ENCODE assay signal across 8 cellular contexts in genomic region chr20:34083137-34083536, GRCh38. TPM values are rescaled to one million over a fixed set of nuclear protein-coding genes. Genes with fewer than 3 reads are reported as not detected.
DNase-seq lines count a peak whose midpoint lies in the region; ATAC-seq and TF ChIP-seq lines count a peak whose summit lies in the region.

No MANE protein-coding gene starts in this region.

- peak overlapping the region; percentile 21 for H3K27ac Mint-ChIP-seq in activated T-cell treated with anti-CD3 and anti-CD28 coated beads, Interleukin-2, amount 50 U/mL, for 72 hours

- DNase-seq in activated T-cell treated with anti-CD3 and anti-CD28 coated beads, Interleukin-2, amount 50 U/mL, for 72 hours = no peak
- DNase-seq in activated T-cell treated with anti-CD3 and anti-CD28 coated beads for 4 hours (no peak), astrocyte of the spinal cord (ENCODE audit: low read depth, low spot score) (peak; percentile 89), left lung (peak; percentile 90 to 91), upper lobe of left lung (peak; percentile 74 to 94), NCI-H2171 treated with DMSO at 0.1 percent for 48 hours (lab: John Stamatoyannopoulos, UW) (no peak), NCI-H524 (lab: John Stamatoyannopoulos, UW) (no peak)

- intact Hi-C loops in left lung (cut with DNase I) = no loop called here

- TF ChIP-seq POLR2A in upper lobe of left lung (IDR thresholded peaks at IDR 0.05) = no peak

- H3K4me3 Mint-ChIP-seq in activated T-cell treated with anti-CD3 and anti-CD28 coated beads, Interleukin-2, amount 50 U/mL, for 72 hours = no peak overlapping the region

- H3K4me1 ChIP-seq in left lung (peaks cover 17 to 21% of the 10 kb centered on the region in 2 donors), upper lobe of left lung (peaks cover 5 to 22% (median 17%) of the 10 kb centered on the region in 4 donors)

- H3K4me1 Mint-ChIP-seq in activated T-cell treated with anti-CD3 and anti-CD28 coated beads, Interleukin-2, amount 50 U/mL, for 72 hours (ENCODE audit: low read depth) = peaks cover 5% of the 10 kb centered on the region

- ATAC-seq in activated T-cell treated with anti-CD3 and anti-CD28 coated beads, Interleukin-2, amount 50 U/mL, for 72 hours (replicated peaks in 1 of 2) = no peak
- ATAC-seq in left lung (peak; percentile 95), upper lobe of left lung (ENCODE audit: low FRiP score in 2 of 2) (peak; percentile 92 to 93), GM19328 (IDR thresholded peaks at IDR 0.05; ENCODE audit: unreplicated experiment) (no peak)

- H3K4me3 ChIP-seq in astrocyte of the spinal cord (ENCODE audit: low read depth, low read length) = no peak overlapping the region
- H3K4me3 ChIP-seq in left lung = no peak overlapping the region
- H3K4me3 ChIP-seq in upper lobe of left lung = no peak overlapping the region

- in situ Hi-C loops in astrocyte of the spinal cord (cut with HindIII; ENCODE audit: low sequenced_read_pairs) = no loop called here

- peak overlapping the region; percentile 50 to 65 for H3K27ac ChIP-seq in left lung
- H3K27ac ChIP-seq in upper lobe of left lung = peak overlapping the region; percentile 4 to 59 (median 30)

- TF ChIP-seq CTCF in astrocyte of the spinal cord (IDR thresholded peaks at IDR 0.05; ENCODE audit: low read depth, low read length) = peak; percentile 18
- no peak for TF ChIP-seq CTCF in left lung (IDR thresholded peaks at IDR 0.05)
- peak in 1 of 6 experiments; percentile 10 for TF ChIP-seq CTCF in upper lobe of left lung (IDR thresholded peaks at IDR 0.05)

- peaks cover 3 to 10% of the 10 kb centered on the region in 2 donors for H3K36me3 Mint-ChIP-seq in activated T-cell treated with anti-CD3 and anti-CD28 coated beads, Interleukin-2, amount 50 U/mL, for 72 hours (ENCODE audit: insufficient read depth in 2 of 2)

- no peaks in the 10 kb centered on the region for H3K9me3 Mint-ChIP-seq in activated T-cell treated with anti-CD3 and anti-CD28 coated beads, Interleukin-2, amount 50 U/mL, for 72 hours

- no peaks in the 10 kb centered on the region for H3K27me3 ChIP-seq in left lung
- no peaks in the 10 kb centered on the region for H3K27me3 ChIP-seq in upper lobe of left lung

- H3K27me3 Mint-ChIP-seq in activated T-cell treated with anti-CD3 and anti-CD28 coated beads, Interleukin-2, amount 50 U/mL, for 72 hours (ENCODE audit: low read depth) = no peaks in the 10 kb centered on the region

- 53% methylated on average over 7 of the region's 7 CpGs; no CpG with 5 or more reads in 1 of the 2 donors for WGBS in upper lobe of left lung, 2 donors

- TF ChIP-seq EP300 in upper lobe of left lung (IDR thresholded peaks at IDR 0.05) = no peak

- peaks cover 0 to 96% of the 10 kb centered on the region in 2 donors for H3K36me3 ChIP-seq in left lung
- peaks cover 0 to 88% (median 46%) of the 10 kb centered on the region in 4 donors for H3K36me3 ChIP-seq in upper lobe of left lung

- H3K9me3 ChIP-seq in left lung (no peaks in the 10 kb centered on the region), upper lobe of left lung (no peaks in the 10 kb centered on the region)

RNA-seq across cellular contexts. Expression of gene EIF2S2, which starts 28.9 kb away (rescaled TPM):
- total RNA-seq in activated T-cell treated with anti-CD3 and anti-CD28 coated beads, Interleukin-2, amount 50 U/mL, for 72 hours = 100 to 1,000 TPM; 158 to 165 TPM
- total RNA-seq in left lung (10 to 100 TPM; 59.0 to 61.6 TPM), upper lobe of left lung (10 to 100 TPM; 28.3 to 76.1 (median 50.3) TPM)

Comparison
In these comparisons a context has a peak if more than half of its experiments do, and no peak if none do; other contexts are left out.
1. ATAC-seq: peak in left lung (single experiment) and upper lobe of left lung (2 of 2); none in activated T-cell treated with anti-CD3 and anti-CD28 coated beads, Interleukin-2, amount 50 U/mL, for 72 hours (0 of 2) and GM19328 (single experiment).
2. DNase-seq: peak in astrocyte of the spinal cord (single experiment), left lung (2 of 2) and upper lobe of left lung (2 of 2); none in activated T-cell treated with anti-CD3 and anti-CD28 coated beads, Interleukin-2, amount 50 U/mL, for 72 hours (0 of 2), activated T-cell treated with anti-CD3 and anti-CD28 coated beads for 4 hours (single experiment), NCI-H2171 treated with DMSO at 0.1 percent for 48 hours (single experiment) and NCI-H524 (0 of 2).